1 cellular context compared by ENCODE assay signal in the genomic region with DNA sequence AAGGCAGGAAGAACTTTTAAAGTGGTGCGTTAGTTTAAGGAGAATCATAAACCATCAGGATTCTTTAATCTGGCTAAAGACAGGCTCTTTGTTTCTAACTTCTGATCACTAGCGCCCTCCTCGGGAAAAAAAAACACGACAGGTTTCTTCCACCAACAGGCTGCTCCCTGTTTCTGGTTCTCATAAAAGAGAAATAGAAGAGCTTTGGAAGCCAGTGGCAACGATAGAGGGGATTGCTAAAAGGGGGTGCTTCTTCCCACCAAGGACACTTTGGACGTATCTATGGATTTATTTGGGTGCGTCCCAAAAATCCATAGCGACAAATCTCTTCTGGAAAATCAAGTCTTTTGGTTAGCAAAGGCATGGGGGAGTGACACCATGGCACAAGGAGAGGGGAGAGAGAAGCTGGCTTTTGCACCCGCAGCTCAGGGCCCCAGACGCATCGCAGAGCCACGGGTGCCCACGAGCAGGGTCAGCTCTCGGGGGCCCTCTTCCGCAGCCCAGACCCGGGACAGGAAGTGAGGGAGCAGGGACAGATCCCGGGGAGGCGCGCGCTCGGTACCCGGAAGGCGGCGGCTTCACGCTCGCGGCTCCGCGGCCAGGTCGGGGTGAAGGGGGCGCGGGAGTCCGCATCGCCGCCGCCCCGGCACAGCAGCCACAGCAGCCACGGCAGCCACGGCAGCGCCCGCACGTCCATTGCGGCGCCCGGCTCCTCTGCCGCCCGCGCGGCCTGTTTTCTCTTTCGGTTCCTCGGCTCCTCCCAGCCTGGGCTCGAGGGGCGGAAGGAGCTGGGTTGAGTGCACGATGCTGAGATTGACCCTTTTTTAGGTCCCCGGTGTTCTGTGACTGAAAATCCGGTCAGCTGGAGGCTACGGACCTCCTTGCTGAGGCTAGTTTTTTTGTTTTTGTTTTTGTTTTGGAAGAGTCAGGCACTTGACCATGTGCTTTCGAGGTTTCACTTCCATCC.
TF ChIP-seq lines count a peak whose summit lies in the region.

A gene with protein sequence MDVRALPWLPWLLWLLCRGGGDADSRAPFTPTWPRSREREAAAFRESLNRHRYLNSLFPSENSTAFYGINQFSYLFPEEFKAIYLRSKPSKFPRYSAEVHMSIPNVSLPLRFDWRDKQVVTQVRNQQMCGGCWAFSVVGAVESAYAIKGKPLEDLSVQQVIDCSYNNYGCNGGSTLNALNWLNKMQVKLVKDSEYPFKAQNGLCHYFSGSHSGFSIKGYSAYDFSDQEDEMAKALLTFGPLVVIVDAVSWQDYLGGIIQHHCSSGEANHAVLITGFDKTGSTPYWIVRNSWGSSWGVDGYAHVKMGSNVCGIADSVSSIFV (minus strand): TSS at position 716 of the 967 bp plus-strand sequence. CDS start 19 bp downstream, at position 697.

TF ChIP-seq in HEK293, 187 proteins besides CTCF, POLR2A, EP300 and RAD21 (continued from another document):
- TF ChIP-seq, protein P1, sequence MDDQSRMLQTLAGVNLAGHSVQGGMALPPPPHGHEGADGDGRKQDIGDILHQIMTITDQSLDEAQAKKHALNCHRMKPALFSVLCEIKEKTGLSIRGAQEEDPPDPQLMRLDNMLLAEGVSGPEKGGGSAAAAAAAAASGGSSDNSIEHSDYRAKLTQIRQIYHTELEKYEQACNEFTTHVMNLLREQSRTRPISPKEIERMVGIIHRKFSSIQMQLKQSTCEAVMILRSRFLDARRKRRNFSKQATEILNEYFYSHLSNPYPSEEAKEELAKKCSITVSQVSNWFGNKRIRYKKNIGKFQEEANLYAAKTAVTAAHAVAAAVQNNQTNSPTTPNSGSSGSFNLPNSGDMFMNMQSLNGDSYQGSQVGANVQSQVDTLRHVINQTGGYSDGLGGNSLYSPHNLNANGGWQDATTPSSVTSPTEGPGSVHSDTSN (CRISPR knock-in tag; IDR thresholded peaks at IDR 0.05): no peak; the same call in 1 of the 2 replicates
- TF ChIP-seq ZNF596 (tag by site-specific recombination; IDR thresholded peaks at IDR 0.05) (no peak), GFI1B (tag by site-specific recombination; IDR thresholded peaks at IDR 0.05) (no peak), ZNF391 (tag by site-specific recombination; IDR thresholded peaks at IDR 0.05; ENCODE audit: borderline replicate concordance, low read depth) (no peak)
- TF ChIP-seq, protein P2, sequence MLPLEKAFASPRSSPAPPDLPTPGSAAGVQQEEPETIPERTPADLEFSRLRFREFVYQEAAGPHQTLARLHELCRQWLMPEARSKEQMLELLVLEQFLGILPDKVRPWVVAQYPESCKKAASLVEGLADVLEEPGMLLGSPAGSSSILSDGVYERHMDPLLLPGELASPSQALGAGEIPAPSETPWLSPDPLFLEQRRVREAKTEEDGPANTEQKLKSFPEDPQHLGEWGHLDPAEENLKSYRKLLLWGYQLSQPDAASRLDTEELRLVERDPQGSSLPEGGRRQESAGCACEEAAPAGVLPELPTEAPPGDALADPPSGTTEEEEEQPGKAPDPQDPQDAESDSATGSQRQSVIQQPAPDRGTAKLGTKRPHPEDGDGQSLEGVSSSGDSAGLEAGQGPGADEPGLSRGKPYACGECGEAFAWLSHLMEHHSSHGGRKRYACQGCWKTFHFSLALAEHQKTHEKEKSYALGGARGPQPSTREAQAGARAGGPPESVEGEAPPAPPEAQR (tag by site-specific recombination; IDR thresholded peaks at IDR 0.05): no peak
